In genomic region chr3:52742418-52743041, GRCh38 we compare ENCODE assay signal across 8 cellular contexts. TPM values are rescaled to one million over a fixed set of nuclear protein-coding genes. Genes with fewer than 3 reads are reported as not detected.
A peak's percentile ranks its signal among the peaks of the same experiment; 100 is the strongest.
DNase-seq lines count a peak whose midpoint lies in the region; ATAC-seq and TF ChIP-seq lines count a peak whose summit lies in the region.

No MANE protein-coding gene starts in this region.

- H3K9me1 ChIP-seq in IMR-90 (ENCODE audit: insufficient read depth, low read length) = no peaks in the 10 kb centered on the region

- no peaks in the 10 kb centered on the region for H3K9me3 ChIP-seq in IMR-90 (ENCODE audit: control insufficient read depth, insufficient read depth, low read length)

- peaks cover 84% of the 10 kb centered on the region for H3K36me3 Mint-ChIP-seq in brain

- no peak overlapping the region for H2AK5ac ChIP-seq in IMR-90 (ENCODE audit: low read depth, low read length)

- CTCF ChIA-PET in IMR-90 (lab: Yijun Ruan, JAX) = interaction anchor here (0.7 to 1.3 kb wide), 4 partner anchors 70 to 372 kb away, joined by 3 to 4 read pairs (median 3); no protein-coding TSS in a partner anchor

- DNase-seq in EH (ENCODE audit: low read depth) (peak; percentile 51), IMR-90 (peak; percentile 34), left kidney (ENCODE audit: low read depth, low spot score) (peak; percentile 24), occipital lobe (lab: John Stamatoyannopoulos, UW) (no peak)

- H2BK20ac ChIP-seq in IMR-90 (ENCODE audit: low read depth, low read length) = no peak overlapping the region

- H4K91ac ChIP-seq in IMR-90 (ENCODE audit: insufficient read depth, low read depth, low read length) = no peak overlapping the region

- peak; percentile 71 for ATAC-seq in IMR-90 (ENCODE audit: low read depth)
- no peak for ATAC-seq in HG02852 (IDR thresholded peaks at IDR 0.05; ENCODE audit: unreplicated experiment)
- ATAC-seq in HG03196 (IDR thresholded peaks at IDR 0.05; ENCODE audit: unreplicated experiment) = no peak
- no peak for ATAC-seq in HG02571 (IDR thresholded peaks at IDR 0.05; ENCODE audit: unreplicated experiment)

- no peak overlapping the region for H2BK15ac ChIP-seq in IMR-90 (ENCODE audit: low read depth, low read length)

- no peak overlapping the region for H3K23ac ChIP-seq in IMR-90 (ENCODE audit: low read depth, low read length)

- H3K27ac ChIP-seq in IMR-90 (ENCODE audit: insufficient read depth, low read length) = no peak overlapping the region

- H3K4me2 ChIP-seq in IMR-90 (ENCODE audit: low read depth, low read length) = no peak overlapping the region

- no peak overlapping the region for H3K4me3 Mint-ChIP-seq in brain

- WGBS in IMR-90 (ENCODE audit: extremely low coverage in 2 of 2, insufficient read length in 1 of 2), 2 experiments = no CpG with 5 or more reads among the region's 3 CpGs

- no peaks in the 10 kb centered on the region for H3K4me1 ChIP-seq in IMR-90 (ENCODE audit: control insufficient read depth, insufficient read depth, low read length)

- TF ChIP-seq CTCF in IMR-90 (conservative IDR thresholded peaks at IDR 0.05; ENCODE audit: low read depth, low read length) (peak; percentile 68), brain (conservative IDR thresholded peaks at IDR 0.05) (peak; percentile 68 to 74)

- H2BK5ac ChIP-seq in IMR-90 (ENCODE audit: low read depth, low read length, poor library complexity, severe bottlenecking) = no peak overlapping the region

- H4K20me1 ChIP-seq in IMR-90 (ENCODE audit: insufficient read depth, low read length) = no peaks in the 10 kb centered on the region

- H3K27me3 Mint-ChIP-seq in brain = no peaks in the 10 kb centered on the region

- no peak for TF ChIP-seq POLR2A in IMR-90 (IDR thresholded peaks at IDR 0.05; ENCODE audit: low read depth, low read length)

- H3K4me1 Mint-ChIP-seq in brain = no peaks in the 10 kb centered on the region

- H3K4ac ChIP-seq in IMR-90 (ENCODE audit: low read depth, low read length) = no peak overlapping the region

- no TSS peak for BruUV-seq in IMR-90 (replicated peaks; lab: Mats Ljungman, UMichigan)

- peaks cover 29% of the 10 kb centered on the region for H3K36me3 ChIP-seq in IMR-90 (ENCODE audit: control insufficient read depth, insufficient read depth, low read length)

- H4K8ac ChIP-seq in IMR-90 (ENCODE audit: low read depth in 2 of 2, low read length in 2 of 2) = no peak overlapping the region

- H3K27ac Mint-ChIP-seq in brain = no peak overlapping the region

- peak; percentile 79 for TF ChIP-seq RAD21 in IMR-90 (IDR thresholded peaks at IDR 0.05; ENCODE audit: low read length)

- POLR2A ChIA-PET in IMR-90 (lab: Charles Lee; ENCODE audit: unreplicated experiment) = no interaction called here

- H3K56ac ChIP-seq in IMR-90 (ENCODE audit: extremely low read depth, insufficient read depth, low read length) = no peak overlapping the region

- no peak overlapping the region for H4K5ac ChIP-seq in IMR-90 (ENCODE audit: low read depth, low read length)

- no peak overlapping the region for H3K14ac ChIP-seq in IMR-90 (replicated peaks; ENCODE audit: low read depth, low read length)

- intact Hi-C loops in IMR-90 (cut with micrococcal nuclease) = loop anchor here (1.0 to 5.0 kb wide), 4 partner anchors 78 to 330 kb away; no protein-coding TSS in a partner anchor

- H3K4me3 ChIP-seq in IMR-90 (ENCODE audit: insufficient read depth, low read depth, low read length) = no peak overlapping the region

- no peaks in the 10 kb centered on the region for H3K27me3 ChIP-seq in IMR-90 (ENCODE audit: control insufficient read depth, insufficient read depth, low read length)

- no peak overlapping the region for H2BK120ac ChIP-seq in IMR-90 (ENCODE audit: low read depth, low read length)

- H2AFZ ChIP-seq in IMR-90 (replicated peaks; ENCODE audit: low read length, poor library complexity) = no peak overlapping the region

- H3K18ac ChIP-seq in IMR-90 (ENCODE audit: low read depth, low read length) = no peak overlapping the region

- no peaks in the 10 kb centered on the region for H3K9me3 Mint-ChIP-seq in brain

- H2AK9ac ChIP-seq in IMR-90 (replicated peaks; ENCODE audit: low read depth, low read length, poor library complexity) = no peak overlapping the region

- dilution Hi-C loops in IMR-90 (cut with HindIII; ENCODE audit: low sequenced_read_pairs, unreplicated experiment) = no loop called here

- no peak overlapping the region for H3K9ac ChIP-seq in IMR-90 (ENCODE audit: low read depth, low read length)

- H3K79me1 ChIP-seq in IMR-90 (ENCODE audit: low read depth in 1 of 2, low read length in 2 of 2) = no peaks in the 10 kb centered on the region

- in situ Hi-C loops in IMR-90 (cut with MboI; ENCODE audit: low sequenced_read_pairs) = loop anchor here (10.0 kb wide), 1 partner anchor 332 kb away; no protein-coding TSS in a partner anchor

TF ChIP-seq in IMR-90, 13 proteins besides CTCF, POLR2A, EP300 and RAD21:
- peak; percentile 72 for TF ChIP-seq SMC3 (IDR thresholded peaks at IDR 0.05; ENCODE audit: low read depth, low read length)
- no peak for TF ChIP-seq MAFK (IDR thresholded peaks at IDR 0.05; ENCODE audit: low read depth, low read length)
TF ChIP-seq in IMR-90: peak in this region for 1.

RNA-seq across cellular contexts. Expression of gene NEK4, which starts 28.2 kb away (rescaled TPM):
- total RNA-seq in IMR-90 (2012; rRNA removed) (16.9 and 24.7 TPM in 2 replicates), occipital lobe (46.0 TPM)
- polyA plus RNA-seq in IMR-90 (2012; rRNA removed) (6.6 and 10.3 TPM in 2 replicates), brain (ENCODE audit: insufficient read depth, low read depth, low replicate concordance) (4.6 TPM)
- polyA plus RNA-seq in IMR-90 (2012; cell fraction: cytosol; rRNA removed) = 2.0 and 2.8 TPM in 2 replicates
- 6.6 and 9.1 TPM in 2 replicates for polyA plus RNA-seq in IMR-90 (2012; cell fraction: nucleus; rRNA removed; ENCODE audit: low replicate concordance)

RNA-seq across cellular contexts. Expression of gene ITIH1, which starts 34.9 kb away (rescaled TPM):
- total RNA-seq in IMR-90 (2012; rRNA removed) (not detected in 2 replicates), occipital lobe (0.94 TPM)
- polyA plus RNA-seq in IMR-90 (2012; rRNA removed) (not detected in 2 replicates), brain (ENCODE audit: insufficient read depth, low read depth, low replicate concordance) (not detected)
- polyA plus RNA-seq in IMR-90 (2012; cell fraction: cytosol; rRNA removed) = not detected in 2 replicates
- not detected in 2 replicates for polyA plus RNA-seq in IMR-90 (2012; cell fraction: nucleus; rRNA removed; ENCODE audit: low replicate concordance)

RNA-seq across cellular contexts. Expression of gene SPCS1, which starts 36.6 kb away (rescaled TPM):
- total RNA-seq in IMR-90 (2012; rRNA removed) (50.5 and 102 TPM in 2 replicates), occipital lobe (29.6 TPM)
- polyA plus RNA-seq in IMR-90 (2012; rRNA removed) (111 and 124 TPM in 2 replicates), brain (ENCODE audit: insufficient read depth, low read depth, low replicate concordance) (130 TPM)
- polyA plus RNA-seq in IMR-90 (2012; cell fraction: cytosol; rRNA removed) = 156 and 226 TPM in 2 replicates
- polyA plus RNA-seq in IMR-90 (2012; cell fraction: nucleus; rRNA removed; ENCODE audit: low replicate concordance) = 32.6 and 43.0 TPM in 2 replicates

RNA-seq across cellular contexts. Expression of gene GLT8D1, which starts 36.9 kb away (rescaled TPM):
- total RNA-seq in IMR-90 (2012; rRNA removed) (65.3 and 87.8 TPM in 2 replicates), occipital lobe (57.9 TPM)
- polyA plus RNA-seq in IMR-90 (2012; rRNA removed) (114 and 124 TPM in 2 replicates), brain (ENCODE audit: insufficient read depth, low read depth, low replicate concordance) (29.4 TPM)
- polyA plus RNA-seq in IMR-90 (2012; cell fraction: cytosol; rRNA removed) = 56.9 and 58.9 TPM in 2 replicates
- polyA plus RNA-seq in IMR-90 (2012; cell fraction: nucleus; rRNA removed; ENCODE audit: low replicate concordance) = 65.4 and 208 TPM in 2 replicates

RNA-seq across cellular contexts. Expression of gene ITIH3, which starts 52.1 kb away (rescaled TPM):
- 0.72 and 1.1 TPM in 2 replicates for total RNA-seq in IMR-90 (2012; rRNA removed)
- polyA plus RNA-seq in IMR-90 (2012; rRNA removed) = 0.94 and 1.3 TPM in 2 replicates
- polyA plus RNA-seq in IMR-90 (2012; cell fraction: cytosol; rRNA removed) = 0.22 and 0.54 TPM in 2 replicates
- 3.2 and 4.1 TPM in 2 replicates for polyA plus RNA-seq in IMR-90 (2012; cell fraction: nucleus; rRNA removed; ENCODE audit: low replicate concordance)
- polyA plus RNA-seq in brain (ENCODE audit: insufficient read depth, low read depth, low replicate concordance) = 0.54 TPM
- total RNA-seq in occipital lobe = 0.16 TPM
